In genomic region chr4:94208918-94209317, GRCh38 we compare ENCODE assay signal across 9 cellular contexts. TPM values are rescaled to one million over a fixed set of nuclear protein-coding genes. Genes with fewer than 3 reads are reported as not detected.
DNase-seq lines count a peak whose midpoint lies in the region; ATAC-seq and TF ChIP-seq lines count a peak whose summit lies in the region.
"Had no signal": no experiment of that assay in that cellular context is flagged by ENCODE, and none has a peak within 500 bp of the region (broad histone marks: within the 10 kb centered on the region; RNA-seq: fewer than 3 reads in every experiment).

No MANE protein-coding gene starts in this region.

- TF ChIP-seq CTCF in AG04450 (IDR thresholded peaks at IDR 0.05; ENCODE audit: low read depth, low read length) = no peak
- no peak for TF ChIP-seq CTCF in HFFc6 (IDR thresholded peaks at IDR 0.05)
- no peak for TF ChIP-seq CTCF in ascending aorta (IDR thresholded peaks at IDR 0.05)
- TF ChIP-seq CTCF in transverse colon (IDR thresholded peaks at IDR 0.05) = no peak

- no peak for TF ChIP-seq EP300 in transverse colon (IDR thresholded peaks at IDR 0.05; ENCODE audit: low read depth)

- no peak for DNase-seq in AG04450 (ENCODE audit: low read depth, low spot score)
- DNase-seq in HFFc6 = no peak
- DNase-seq in ascending aorta (ENCODE audit: low spot score in 2 of 2) = no peak
- no peak for DNase-seq in memory B cell (ENCODE audit: low spot score in 2 of 2)
- no peak for DNase-seq in mesenteric fat pad (ENCODE audit: low spot score)
- DNase-seq in transverse colon = no peak
- DNase-seq: left colon had no signal

- H3K4me3 Mint-ChIP-seq in HFFc6 = peak overlapping the region; percentile 95
- H3K4me3 Mint-ChIP-seq in memory B cell = peak overlapping the region; percentile 99

- POLR2A ChIA-PET in AG04450 (lab: Yijun Ruan, JAX) = no interaction called here

- ATAC-seq in memory B cell (ENCODE audit: low read depth) = no peak
- ATAC-seq in HG03439 (IDR thresholded peaks at IDR 0.05; ENCODE audit: unreplicated experiment) = no peak
- no peak for ATAC-seq in HG02623 (IDR thresholded peaks at IDR 0.05; ENCODE audit: unreplicated experiment)
- ATAC-seq: left colon had no signal

- TF ChIP-seq POLR2A in transverse colon (IDR thresholded peaks at IDR 0.05) = no peak

- H3K4me1 Mint-ChIP-seq in HFFc6 (ENCODE audit: low read depth) (peaks cover 32% of the 10 kb centered on the region), memory B cell (peaks cover 25% of the 10 kb centered on the region)

- peak overlapping the region; percentile 98; the same call in 1 of the 2 replicates for H3K27ac Mint-ChIP-seq in HFFc6
- peak overlapping the region; percentile 100 for H3K27ac Mint-ChIP-seq in memory B cell

- 73 to 88% methylated on average over 1 of the region's 1 CpG for WGBS in transverse colon (ENCODE audit: low coverage in 1 of 2), 2 donors

- H3K9me3 ChIP-seq in AG04450 (ENCODE audit: control insufficient read depth, insufficient read depth, low read length) = peaks cover 2% of the 10 kb centered on the region; the same call in 1 of the 2 replicates
- no peaks in the 10 kb centered on the region for H3K9me3 ChIP-seq in ascending aorta
- no peaks in the 10 kb centered on the region for H3K9me3 ChIP-seq in transverse colon

- H3K27ac ChIP-seq in AG04450 (ENCODE audit: low read depth, low read length) (no peak overlapping the region), ascending aorta (peak overlapping the region in 1 of 2 donors; percentile 91), transverse colon (peak overlapping the region in 2 of 4 donors; percentile 95 to 98)

- peaks cover 27% of the 10 kb centered on the region for H3K36me3 Mint-ChIP-seq in HFFc6 (ENCODE audit: low read depth)
- H3K36me3 Mint-ChIP-seq in memory B cell = peaks cover 26% of the 10 kb centered on the region

- peaks cover 2% of the 10 kb centered on the region; the same call in 1 of the 2 replicates for H3K27me3 Mint-ChIP-seq in HFFc6 (ENCODE audit: insufficient read depth)
- no peaks in the 10 kb centered on the region for H3K27me3 Mint-ChIP-seq in memory B cell

- H3K9me3 Mint-ChIP-seq in HFFc6 = no peaks in the 10 kb centered on the region
- no peaks in the 10 kb centered on the region for H3K9me3 Mint-ChIP-seq in memory B cell

- H3K36me3 ChIP-seq in ascending aorta (peaks cover 19 to 21% of the 10 kb centered on the region in 2 donors), transverse colon (peaks cover 0 to 16% (median 4%) of the 10 kb centered on the region in 4 donors)

- H3K27me3 ChIP-seq in AG04450 (ENCODE audit: control insufficient read depth, insufficient read depth, low read length) (no peaks in the 10 kb centered on the region), ascending aorta (no peaks in the 10 kb centered on the region), transverse colon (no peaks in the 10 kb centered on the region)

- CTCF ChIA-PET in AG04450 (lab: Charles Lee) = no interaction called here

- in situ Hi-C loops in transverse colon (cut with MboI; ENCODE audit: low pct_ligation_motif_present in 1 of 4, low pct_unique_long_range_greater_than_20kb in 1 of 4, low sequenced_read_pairs in 3 of 4) = no loop called here

- H3K4me1 ChIP-seq in ascending aorta (peaks cover 0 to 15% of the 10 kb centered on the region in 2 donors), transverse colon (peaks cover 0 to 23% (median 20%) of the 10 kb centered on the region in 4 donors)

- intact Hi-C loops in ascending aorta (cut with DNase I) (loop anchor here (10.0 kb wide), 1 partner anchor 926 kb away; no protein-coding TSS in a partner anchor), transverse colon (cut with DNase I; ENCODE audit: low total_unique reads) (no loop called here)

- H3K4me3 ChIP-seq in AG04450 (ENCODE audit: low read depth, low read length) = peak overlapping the region; percentile 87
- peak overlapping the region; percentile 73 to 79 for H3K4me3 ChIP-seq in ascending aorta
- peak overlapping the region in 1 of 4 donors; percentile 98 for H3K4me3 ChIP-seq in transverse colon

RNA-seq across cellular contexts. Expression of gene SMARCAD1, which starts 1.3 kb away (rescaled TPM):
- polyA plus RNA-seq in AG04450 (2011; rRNA removed) = 24.4 and 39.6 TPM in 2 replicates
- polyA minus RNA-seq in AG04450 (2011; rRNA and poly(A)+ RNA removed) = 19.7 and 39.6 TPM in 2 replicates
- 10 to 100 TPM; 21.8 to 24.9 (median 24.2) TPM for total RNA-seq in HFFc6 (2021; fragmentation: NEBNext Ultra II Directional; extraction: Animal tissue kit (Norgen Biotek cat#: 25700))
- total RNA-seq in ascending aorta (3.3 TPM), mesenteric fat pad (16.4 TPM), transverse colon (10 to 100 TPM; 14.2 to 27.7 (median 18.4) TPM)
